ENCODE assay signal across 6 cellular contexts in the genomic region with DNA sequence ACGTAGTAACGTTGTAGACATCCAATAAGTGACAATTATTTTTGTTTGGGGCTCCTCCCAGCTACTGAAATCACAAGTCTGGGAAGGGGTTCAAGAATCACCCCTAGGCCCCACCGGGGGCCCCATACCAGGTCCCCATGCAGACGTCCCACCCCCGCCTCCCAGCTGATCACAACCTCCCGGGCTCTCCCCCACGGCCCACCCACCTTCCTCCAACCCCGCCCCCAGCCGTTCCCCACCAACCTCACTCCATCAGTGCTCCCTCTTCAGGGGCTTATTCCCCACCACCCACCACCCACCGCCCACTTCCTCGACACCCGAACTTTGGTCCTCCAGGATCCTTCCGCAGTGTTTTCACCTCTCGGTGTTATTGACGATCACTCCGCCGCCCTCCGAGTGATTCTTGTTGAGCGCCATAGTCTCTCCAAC. TPM values are rescaled to one million over a fixed set of nuclear protein-coding genes. Genes with fewer than 3 reads are reported as not detected.
DNase-seq lines count a peak whose midpoint lies in the region; ATAC-seq and TF ChIP-seq lines count a peak whose summit lies in the region.

No MANE protein-coding gene starts in this region.

- ATAC-seq in activated CD8-positive, alpha-beta T cell treated with anti-CD3 and anti-CD28 coated beads for 36 hours = peak; percentile 4
- ATAC-seq in GM21576 (IDR thresholded peaks at IDR 0.05; ENCODE audit: unreplicated experiment) = no peak
- ATAC-seq in GM19351 (IDR thresholded peaks at IDR 0.05; ENCODE audit: unreplicated experiment) = no peak
- ATAC-seq in GM21390 (IDR thresholded peaks at IDR 0.05; ENCODE audit: unreplicated experiment) = no peak

- intact Hi-C loops in activated CD8-positive, alpha-beta T cell treated with anti-CD3 and anti-CD28 coated beads for 36 hours (cut with micrococcal nuclease) = no loop called here

- peaks cover 3% of the 10 kb centered on the region for H3K36me3 Mint-ChIP-seq in activated CD8-positive, alpha-beta T cell treated with anti-CD3 and anti-CD28 coated beads for 36 hours (ENCODE audit: low read depth)

- peak overlapping the region; percentile 85 for H3K4me3 ChIP-seq in mononuclear cell (ENCODE audit: low read length)

- TF ChIP-seq CTCF in activated CD8-positive, alpha-beta T cell treated with anti-CD3 and anti-CD28 coated beads for 36 hours (IDR thresholded peaks at IDR 0.05) = no peak

- POLR2A ChIA-PET in activated CD8-positive, alpha-beta T cell treated with anti-CD3 and anti-CD28 coated beads for 36 hours (lab: Charles Lee) = interaction anchor here (0.6 to 9.2 kb wide), 14 partner anchors 10 to 242 kb away, joined by 3 to 72 read pairs (median 6); partner anchors contain the start of genes TRIM47, TRIM65, UNC13D and UNK

- CTCF ChIA-PET in activated CD8-positive, alpha-beta T cell treated with anti-CD3 and anti-CD28 coated beads for 36 hours (lab: Charles Lee) = interaction anchor here (0.6 to 3.5 kb wide), 21 partner anchors 9 to 159 kb away, joined by 3 to 45 read pairs (median 5); partner anchors contain the start of genes GALK1, TRIM47 and TRIM65

- H3K4me3 Mint-ChIP-seq in activated CD8-positive, alpha-beta T cell treated with anti-CD3 and anti-CD28 coated beads for 36 hours = no peak overlapping the region

- peaks cover 33% of the 10 kb centered on the region for H3K4me1 Mint-ChIP-seq in activated CD8-positive, alpha-beta T cell treated with anti-CD3 and anti-CD28 coated beads for 36 hours (ENCODE audit: low read depth)

- DNase-seq in GM03348 (ENCODE audit: low spot score) = peak; percentile 60
- no peak for DNase-seq in activated CD8-positive, alpha-beta T cell treated with anti-CD3 and anti-CD28 coated beads for 36 hours

- no peak overlapping the region for H3K27ac Mint-ChIP-seq in activated CD8-positive, alpha-beta T cell treated with anti-CD3 and anti-CD28 coated beads for 36 hours

- no peaks in the 10 kb centered on the region for H3K9me3 ChIP-seq in mononuclear cell (ENCODE audit: low read depth, low read length)

- no peaks in the 10 kb centered on the region for H3K27me3 Mint-ChIP-seq in activated CD8-positive, alpha-beta T cell treated with anti-CD3 and anti-CD28 coated beads for 36 hours

- peaks cover 56% of the 10 kb centered on the region for H3K4me1 ChIP-seq in mononuclear cell (ENCODE audit: insufficient read depth, low read length)

- no peaks in the 10 kb centered on the region for H3K9me3 Mint-ChIP-seq in activated CD8-positive, alpha-beta T cell treated with anti-CD3 and anti-CD28 coated beads for 36 hours

- H3K27me3 ChIP-seq in mononuclear cell (ENCODE audit: insufficient read depth, low read length) = no peaks in the 10 kb centered on the region

RNA-seq across cellular contexts. Expression of gene WBP2, which starts 0.2 kb away (rescaled TPM):
- total RNA-seq in activated CD8-positive, alpha-beta T cell treated with anti-CD3 and anti-CD28 coated beads for 36 hours = 10 to 100 TPM; 54.4 to 58.5 TPM
- 30.5 TPM for total RNA-seq in mononuclear cell

RNA-seq across cellular contexts. Expression of gene UNC13D, which starts 10.7 kb away (rescaled TPM):
- 100 to 1,000 TPM; 136 to 144 TPM for total RNA-seq in activated CD8-positive, alpha-beta T cell treated with anti-CD3 and anti-CD28 coated beads for 36 hours
- total RNA-seq in mononuclear cell = 42.9 TPM

RNA-seq across cellular contexts. Expression of gene TRIM47, which starts 23.5 kb away (rescaled TPM):
- total RNA-seq in activated CD8-positive, alpha-beta T cell treated with anti-CD3 and anti-CD28 coated beads for 36 hours = 10 to 100 TPM; 16.6 to 16.8 TPM
- total RNA-seq in mononuclear cell = 0.63 TPM

RNA-seq across cellular contexts. Expression of gene TRIM65, which starts 41.9 kb away (rescaled TPM):
- total RNA-seq in activated CD8-positive, alpha-beta T cell treated with anti-CD3 and anti-CD28 coated beads for 36 hours = 10 to 100 TPM; 37.1 to 42.2 TPM
- total RNA-seq in mononuclear cell = 5.8 TPM

RNA-seq across cellular contexts. Expression of gene MRPL38, which starts 49.8 kb away (rescaled TPM):
- total RNA-seq in activated CD8-positive, alpha-beta T cell treated with anti-CD3 and anti-CD28 coated beads for 36 hours = 100 to 1,000 TPM; 117 to 126 TPM
- total RNA-seq in mononuclear cell = 45.4 TPM

Comparison
In these comparisons a context has a peak if more than half of its experiments do, and no peak if none do; other contexts are left out.
1. RNA of gene TRIM47, which starts 23.5 kb away (total RNA-seq): 16.6 to 16.8 TPM in activated CD8-positive, alpha-beta T cell treated with anti-CD3 and anti-CD28 coated beads for 36 hours; 0.63 TPM in mononuclear cell (single experiment); every median in the first group is over 10 times any median in the second.